ENCODE assay signal across 22 cellular contexts in the genomic region with DNA sequence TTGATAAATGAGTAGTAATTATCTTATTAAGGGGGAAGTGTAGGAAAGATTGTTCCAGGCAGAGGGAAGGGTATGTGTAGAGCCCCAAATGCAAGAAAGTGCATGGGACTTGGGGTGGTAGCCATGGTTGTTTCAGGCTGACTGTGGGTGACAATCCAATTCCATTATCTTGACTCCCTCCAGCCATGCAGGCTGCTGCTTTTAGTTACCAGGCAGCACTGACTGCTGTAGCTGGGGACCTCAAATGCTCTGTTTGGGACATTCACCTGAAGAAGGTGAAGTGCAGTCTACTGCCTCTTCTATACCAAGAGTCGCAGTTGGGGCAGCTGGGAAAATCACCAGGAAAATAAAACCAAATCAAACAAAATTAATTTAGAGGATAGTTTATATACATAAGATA.
DNase-seq lines count a peak whose midpoint lies in the region; ATAC-seq and TF ChIP-seq lines count a peak whose summit lies in the region.
"Had no signal": no experiment of that assay in that cellular context is flagged by ENCODE, and none has a peak within 500 bp of the region (broad histone marks: within the 10 kb centered on the region; RNA-seq: fewer than 3 reads in every experiment).

No MANE protein-coding gene starts in this region.

- ATAC-seq in right lobe of liver, result no peak
- no peak for ATAC-seq in HG03521 (IDR thresholded peaks at IDR 0.05; ENCODE audit: unreplicated experiment)
- ATAC-seq in HG02571 (IDR thresholded peaks at IDR 0.05; ENCODE audit: unreplicated experiment), result no peak
- ATAC-seq: GM23338, Panc1 had no signal

- H3K36me3 Mint-ChIP-seq in MCF 10A (ENCODE audit: insufficient read depth, unreplicated experiment), result no peaks in the 10 kb centered on the region
- H3K36me3 Mint-ChIP-seq: CD4-positive, CD25-positive, alpha-beta regulatory T cell had no signal

- H3K36me3 ChIP-seq in breast epithelium (no peaks in the 10 kb centered on the region), right lobe of liver (no peaks in the 10 kb centered on the region)
- H3K36me3 ChIP-seq: BLaER1 had no signal

- DNase-seq in MCF 10A (ENCODE audit: unreplicated experiment) (no peak), breast epithelium (ENCODE audit: low spot score in 2 of 2) (no peak), right lobe of liver (no peak), iPS-NIHi11 (ENCODE audit: low spot score) (no peak)
- DNase-seq: 8988T; CD4-positive, CD25-positive, alpha-beta regulatory T cell; DMS53; H9; NCI-H1092; NCI-H1417 treated with DMSO at 0.1 percent for 48 hours; NCI-H1694 treated with DMSO at 0.1 percent for 48 hours; NCI-H2081; NCI-H2227 treated with DMSO at 0.1 percent for 48 hours; NCI-H526 treated with DMSO at 0.1 percent for 48 hours; SHP77 treated with DMSO at 0.1 percent for 48 hours had no signal

- TF ChIP-seq CTCF in MCF 10A (IDR thresholded peaks at IDR 0.05; ENCODE audit: unreplicated experiment), result no peak
- TF ChIP-seq CTCF in breast epithelium (IDR thresholded peaks at IDR 0.05), result no peak
- no peak for TF ChIP-seq CTCF in VCaP (conservative IDR thresholded peaks at IDR 0.05)
- no peak for TF ChIP-seq CTCF in right lobe of liver (IDR thresholded peaks at IDR 0.05)

- H3K27me3 ChIP-seq in breast epithelium (no peaks in the 10 kb centered on the region), right lobe of liver (no peaks in the 10 kb centered on the region)
- H3K27me3 ChIP-seq: BLaER1 had no signal

- intact Hi-C loops in MCF 10A (cut with micrococcal nuclease), result loop anchor here (5.0 to 10.0 kb wide), 5 partner anchors 321 to 639 kb away; no protein-coding TSS in a partner anchor
- intact Hi-C loops in breast epithelium (cut with DNase I; ENCODE audit: low total_unique reads), result no loop called here
- intact Hi-C loops in right lobe of liver (cut with DNase I), result no loop called here

- H3K4me3 ChIP-seq in breast epithelium (no peak overlapping the region), right lobe of liver (no peak overlapping the region)
- H3K4me3 ChIP-seq: BLaER1, GM23338 had no signal

- no peaks in the 10 kb centered on the region for H3K9me3 Mint-ChIP-seq in MCF 10A (ENCODE audit: unreplicated experiment)
- H3K9me3 Mint-ChIP-seq: GM23338, H9 had no signal

- BruUV-seq in MCF 10A (replicated peaks; lab: Mats Ljungman, UMichigan), result no TSS peak

- no peaks in the 10 kb centered on the region for H3K27me3 Mint-ChIP-seq in MCF 10A (ENCODE audit: insufficient read depth, unreplicated experiment)

- H3K9me3 ChIP-seq in breast epithelium, result no peaks in the 10 kb centered on the region
- H3K9me3 ChIP-seq in right lobe of liver, result no peaks in the 10 kb centered on the region
- H3K9me3 ChIP-seq: BLaER1 had no signal

- no peak overlapping the region for H3K4me3 Mint-ChIP-seq in MCF 10A (ENCODE audit: unreplicated experiment)
- H3K4me3 Mint-ChIP-seq: CD4-positive, CD25-positive, alpha-beta regulatory T cell; GM23338; H9 had no signal

- no peak overlapping the region for H3K27ac ChIP-seq in breast epithelium
- 0 out of 2 replicates have a peak overlapping the region, but pooled peaks have one; percentile 17 for H3K27ac ChIP-seq in VCaP
- peak overlapping the region in 2 of 3 donors; percentile 77 to 89 for H3K27ac ChIP-seq in right lobe of liver
- H3K27ac ChIP-seq: BLaER1, RWPE1 had no signal

- POLR2A ChIA-PET in MCF 10A (lab: Yijun Ruan, JAX), result interaction anchor here (1.0 to 11.1 kb wide), 6 partner anchors 11 to 635 kb away, joined by 3 to 182 read pairs (median 18); partner anchors contain the start of gene NR3C1

- peak overlapping the region; percentile 84 for H3K27ac Mint-ChIP-seq in MCF 10A (ENCODE audit: low read depth, unreplicated experiment)
- H3K27ac Mint-ChIP-seq: CD4-positive, CD25-positive, alpha-beta regulatory T cell; GM23338; H9 had no signal

- CTCF ChIA-PET in MCF 10A (lab: Yijun Ruan, JAX), result interaction anchor here (0.5 to 4.8 kb wide), 6 partner anchors 9 to 502 kb away, joined by 3 to 34 read pairs (median 3); partner anchors contain the start of gene NR3C1

- WGBS in right lobe of liver (ENCODE audit: insufficient coverage, low coverage, low lambda C conversion rate, missing lambda C conversion rate), result 100% methylated on average over 1 of the region's 1 CpG

- H3K4me1 Mint-ChIP-seq in MCF 10A (ENCODE audit: insufficient read depth, unreplicated experiment), result peaks cover 41% of the 10 kb centered on the region
- H3K4me1 Mint-ChIP-seq: CD4-positive, CD25-positive, alpha-beta regulatory T cell had no signal

- H3K4me1 ChIP-seq in breast epithelium (peaks cover 0 to 6% of the 10 kb centered on the region in 2 donors), right lobe of liver (peaks cover 0 to 36% (median 15%) of the 10 kb centered on the region in 4 donors)
- H3K4me1 ChIP-seq: BLaER1 had no signal

- TF ChIP-seq POLR2A in breast epithelium (IDR thresholded peaks at IDR 0.05) (no peak), right lobe of liver (IDR thresholded peaks at IDR 0.05) (no peak)

Comparison
In these comparisons a context has a peak if more than half of its experiments do, and no peak if none do; other contexts are left out.
1. H3K27ac ChIP-seq: peak in VCaP (single experiment) and right lobe of liver (2 of 3); none in breast epithelium (0 of 2).